Comparison of ENCODE assay signal across 26 cellular contexts in genomic region chr5:77454123-77454522, GRCh38. TPM values are rescaled to one million over a fixed set of nuclear protein-coding genes. Genes with fewer than 3 reads are reported as not detected.
DNase-seq lines count a peak whose midpoint lies in the region; ATAC-seq, FAIRE-seq and TF ChIP-seq lines count a peak whose summit lies in the region.
"Had no signal": no experiment of that assay in that cellular context is flagged by ENCODE, and none has a peak within 500 bp of the region (broad histone marks: within the 10 kb centered on the region; RNA-seq: fewer than 3 reads in every experiment).

No MANE protein-coding gene starts in this region.

- H3K14ac ChIP-seq in trophoblast cell (ENCODE audit: low read length) = no peak overlapping the region

- no peak overlapping the region for H2BK120ac ChIP-seq in trophoblast cell (ENCODE audit: insufficient read depth, low read length, poor library complexity)

- H3K36me3 ChIP-seq in prostate gland = no peaks in the 10 kb centered on the region
- H3K36me3 ChIP-seq in trophoblast cell (ENCODE audit: control insufficient read depth in 1 of 2, insufficient read depth in 2 of 2, low read length in 2 of 2) = no peaks in the 10 kb centered on the region
- H3K36me3 ChIP-seq: BE2C had no signal

- TF ChIP-seq CTCF in progenitor cell of endocrine pancreas (IDR thresholded peaks at IDR 0.05; ENCODE audit: unreplicated experiment) (no peak), prostate gland (IDR thresholded peaks at IDR 0.05) (no peak)

- no peak overlapping the region for H3K4me2 ChIP-seq in trophoblast cell (ENCODE audit: low read length)
- H3K4me2 ChIP-seq: A549; BLaER1 treated with 17β-estradiol and CSF1 and Interleukin-3, amounts not matched to agents 10 nM and 100 nM; GM23338 had no signal

- no peak overlapping the region for H3K18ac ChIP-seq in trophoblast cell (ENCODE audit: low read length)

- FAIRE-seq in RCC 7860 (lab: Jason Lieb, UNC) = no peak
- FAIRE-seq: A549, D721Med, GM12878, GM19239 had no signal

- H2BK12ac ChIP-seq in trophoblast cell (ENCODE audit: low read length) = no peak overlapping the region

- H3K27ac Mint-ChIP-seq in central memory CD8-positive, alpha-beta T cell (ENCODE audit: low read depth) = peak overlapping the region; percentile 13
- peak overlapping the region; percentile 46 for H3K27ac Mint-ChIP-seq in progenitor cell of endocrine pancreas
- H3K27ac Mint-ChIP-seq: CD14-positive monocyte; CD4-positive, alpha-beta T cell; GM23338; H9; HFFc6 had no signal

- no peak for ATAC-seq in central memory CD8-positive, alpha-beta T cell (replicated peaks; ENCODE audit: extremely low read depth, poor library complexity, severe bottlenecking)
- ATAC-seq: A549, GM12878, GM23338, HCT116 had no signal

- no peak overlapping the region for H3K9ac ChIP-seq in trophoblast cell (ENCODE audit: low read length)
- H3K9ac ChIP-seq: BLaER1 treated with 17β-estradiol and CSF1 and Interleukin-3, amounts not matched to agents 10 nM and 100 nM had no signal

- no peaks in the 10 kb centered on the region for H3K27me3 Mint-ChIP-seq in central memory CD8-positive, alpha-beta T cell
- H3K27me3 Mint-ChIP-seq in progenitor cell of endocrine pancreas = no peaks in the 10 kb centered on the region
- H3K27me3 Mint-ChIP-seq: CD4-positive, alpha-beta T cell; CD8-positive, alpha-beta memory T cell had no signal

- intact Hi-C loops in prostate gland (cut with DNase I) = no loop called here

- H4K12ac ChIP-seq in trophoblast cell (ENCODE audit: low read depth, low read length) = no peak overlapping the region

- no peak overlapping the region for H3K4ac ChIP-seq in trophoblast cell (ENCODE audit: low read depth, low read length)

- H3K79me2 ChIP-seq in trophoblast cell (ENCODE audit: control insufficient read depth, insufficient read depth, low read length, poor library complexity) = no peaks in the 10 kb centered on the region

- H4K8ac ChIP-seq in trophoblast cell (ENCODE audit: low read depth, low read length) = no peak overlapping the region

- no peak overlapping the region for H3K4me3 ChIP-seq in prostate gland
- no peak overlapping the region for H3K4me3 ChIP-seq in trophoblast cell (ENCODE audit: low read depth, low read length)
- H3K4me3 ChIP-seq: A549; BLaER1 treated with 17β-estradiol and CSF1 and Interleukin-3, amounts not matched to agents 10 nM and 100 nM; GM12878; GM23338 had no signal

- no peak overlapping the region for H3K4me3 Mint-ChIP-seq in central memory CD8-positive, alpha-beta T cell
- H3K4me3 Mint-ChIP-seq in progenitor cell of endocrine pancreas (ENCODE audit: low read depth) = no peak overlapping the region
- H3K4me3 Mint-ChIP-seq: CD14-positive monocyte; CD4-positive, alpha-beta T cell; CD8-positive, alpha-beta memory T cell; GM23338; H9; HFFc6 had no signal

- H2AFZ ChIP-seq in trophoblast cell (ENCODE audit: insufficient read depth, low read length, poor library complexity) = no peak overlapping the region
- H2AFZ ChIP-seq: GM23338 had no signal

- H3K4me1 Mint-ChIP-seq in central memory CD8-positive, alpha-beta T cell = no peaks in the 10 kb centered on the region
- no peaks in the 10 kb centered on the region for H3K4me1 Mint-ChIP-seq in progenitor cell of endocrine pancreas (ENCODE audit: low read depth)
- H3K4me1 Mint-ChIP-seq: CD8-positive, alpha-beta memory T cell; GM23338; H9 had no signal

- no peak overlapping the region for H4K91ac ChIP-seq in trophoblast cell (ENCODE audit: low read depth, low read length)

- H3K9me3 ChIP-seq in prostate gland (no peaks in the 10 kb centered on the region), trophoblast cell (ENCODE audit: insufficient read depth, low read depth, low read length) (no peaks in the 10 kb centered on the region)
- H3K9me3 ChIP-seq: A549; BE2C; BLaER1 treated with 17β-estradiol and CSF1 and Interleukin-3, amounts not matched to agents 10 nM and 100 nM had no signal

- no peaks in the 10 kb centered on the region for H3K79me1 ChIP-seq in trophoblast cell (ENCODE audit: low read length)

- no peaks in the 10 kb centered on the region for H3K4me1 ChIP-seq in prostate gland (replicated peaks)
- H3K4me1 ChIP-seq in trophoblast cell (ENCODE audit: control insufficient read depth in 1 of 2, insufficient read depth in 2 of 2, low read length in 2 of 2) = no peaks in the 10 kb centered on the region
- H3K4me1 ChIP-seq: A549, BE2C had no signal

- TF ChIP-seq POLR2A in prostate gland (IDR thresholded peaks at IDR 0.05) = no peak

- H3K36me3 Mint-ChIP-seq in central memory CD8-positive, alpha-beta T cell (ENCODE audit: insufficient read depth) = no peaks in the 10 kb centered on the region
- H3K36me3 Mint-ChIP-seq in progenitor cell of endocrine pancreas (ENCODE audit: insufficient read depth) = peaks cover 11% of the 10 kb centered on the region

- H2AK5ac ChIP-seq in trophoblast cell (ENCODE audit: low read length) = no peak overlapping the region

- H2BK5ac ChIP-seq in trophoblast cell (ENCODE audit: low read depth, low read length, poor library complexity) = no peak overlapping the region

- H3K27me3 ChIP-seq in prostate gland (replicated peaks; ENCODE audit: insufficient read depth) = no peaks in the 10 kb centered on the region
- H3K27me3 ChIP-seq in trophoblast cell (ENCODE audit: insufficient read depth, low read length) = no peaks in the 10 kb centered on the region
- H3K27me3 ChIP-seq: BE2C; BLaER1 treated with 17β-estradiol and CSF1 and Interleukin-3, amounts not matched to agents 10 nM and 100 nM had no signal

- DNase-seq in OCI-M1 (lab: John Stamatoyannopoulos, UW) (peak; percentile 3), progenitor cell of endocrine pancreas (ENCODE audit: low spot score, unreplicated experiment) (no peak), RCC 7860 (ENCODE audit: low spot score) (no peak), prostate gland (ENCODE audit: low spot score) (no peak), trophoblast cell (no peak)
- no peak for DNase-seq in central memory CD8-positive, alpha-beta T cell (ENCODE audit: low spot score in 2 of 2)
- DNase-seq: 8988T; ACHN; AML-193; BE2C; CD4-positive, alpha-beta T cell; CD8-positive, alpha-beta memory T cell; DMS 273 treated with DMSO at 0.1 percent for 48 hours; DMS79; EL; GDM1; H9; HFFc6 had no signal

- H3K27ac ChIP-seq in prostate gland = no peak overlapping the region
- no peak overlapping the region for H3K27ac ChIP-seq in trophoblast cell (ENCODE audit: low read depth, low read length)
- H3K27ac ChIP-seq: A549; BLaER1 treated with 17β-estradiol and CSF1 and Interleukin-3, amounts not matched to agents 10 nM and 100 nM had no signal

- no peaks in the 10 kb centered on the region for H3K9me3 Mint-ChIP-seq in central memory CD8-positive, alpha-beta T cell
- no peaks in the 10 kb centered on the region for H3K9me3 Mint-ChIP-seq in progenitor cell of endocrine pancreas (ENCODE audit: low read depth)
- H3K9me3 Mint-ChIP-seq: CD14-positive monocyte; CD4-positive, alpha-beta T cell; CD8-positive, alpha-beta memory T cell; GM23338; H9; HFFc6 had no signal

- 98% methylated on average over 3 of the region's 3 CpGs for whole genome bisulfite sequencing in prostate gland
- no CpG with 5 or more reads among the region's 3 CpGs for WGBS in trophoblast cell (ENCODE audit: extremely low coverage, insufficient coverage, insufficient read length)

- no peak overlapping the region for H3K23ac ChIP-seq in trophoblast cell (ENCODE audit: low read length)

RNA-seq across cellular contexts. Expression of gene WDR41, which starts 38.0 kb away (rescaled TPM):
- total RNA-seq in progenitor cell of endocrine pancreas (56.3 and 58.4 TPM in 2 replicates), prostate gland (10 to 100 TPM; 28.8 to 76.1 TPM)
- polyA plus RNA-seq in trophoblast cell (2013) = 23.7 and 24.8 TPM in 2 replicates
